Comparison of ENCODE assay signal across 10 cellular contexts in genomic region chr10:110528224-110528997, GRCh38. TPM values are rescaled to one million over a fixed set of nuclear protein-coding genes. Genes with fewer than 3 reads are reported as not detected.
DNase-seq lines count a peak whose midpoint lies in the region; ATAC-seq and TF ChIP-seq lines count a peak whose summit lies in the region.
"Had no signal": no experiment of that assay in that cellular context is flagged by ENCODE, and none has a peak within 500 bp of the region (broad histone marks: within the 10 kb centered on the region; RNA-seq: fewer than 3 reads in every experiment).

No MANE protein-coding gene starts in this region.

- H3K4me3 ChIP-seq in BLaER1 (no peak overlapping the region), astrocyte of the spinal cord (ENCODE audit: low read depth, low read length) (no peak overlapping the region), colonic mucosa (no peak overlapping the region)

- H3K9me3 ChIP-seq in BLaER1 (no peaks in the 10 kb centered on the region), colonic mucosa (no peaks in the 10 kb centered on the region)

- ATAC-seq in GM19452 (IDR thresholded peaks at IDR 0.05; ENCODE audit: unreplicated experiment): peak; percentile 7
- ATAC-seq in HG03354 (IDR thresholded peaks at IDR 0.05; ENCODE audit: poor library complexity, severe bottlenecking, unreplicated experiment): peak; percentile 15

- no peaks in the 10 kb centered on the region for H3K36me3 ChIP-seq in BLaER1
- H3K36me3 ChIP-seq in colonic mucosa: no peaks in the 10 kb centered on the region

- DNase-seq in astrocyte of the spinal cord (ENCODE audit: low read depth, low spot score) (peak; percentile 72), NCI-H1417 treated with DMSO at 0.1 percent for 48 hours (lab: John Stamatoyannopoulos, UW) (no peak), colonic mucosa (no peak), NCI-H1694 treated with DMSO at 0.1 percent for 48 hours (lab: John Stamatoyannopoulos, UW) (no peak), hypothalamus (lab: John Stamatoyannopoulos, UW) (no peak)
- DNase-seq: effector CD8-positive, alpha-beta T cell; NCI-H2107 had no signal

- H3K27me3 ChIP-seq in BLaER1 (peaks cover 6% of the 10 kb centered on the region; the same call in 1 of the 2 replicates), colonic mucosa (peaks cover 5% of the 10 kb centered on the region)

- H3K27ac ChIP-seq in BLaER1 (no peak overlapping the region), colonic mucosa (no peak overlapping the region)

- H3K9ac ChIP-seq in BLaER1 (no peak overlapping the region), colonic mucosa (ENCODE audit: low read depth in 2 of 2, low read length in 2 of 2) (no peak overlapping the region)

- in situ Hi-C loops in astrocyte of the spinal cord (cut with HindIII; ENCODE audit: low sequenced_read_pairs): no loop called here

- intact Hi-C loops in colonic mucosa (cut with DNase I): no loop called here

- H3K4me1 ChIP-seq in BLaER1: peaks cover 53% of the 10 kb centered on the region
- no peaks in the 10 kb centered on the region for H3K4me1 ChIP-seq in colonic mucosa

- H4K20me1 ChIP-seq in BLaER1: no peaks in the 10 kb centered on the region

- TF ChIP-seq CTCF in astrocyte of the spinal cord (IDR thresholded peaks at IDR 0.05; ENCODE audit: low read depth, low read length) (no peak), colonic mucosa (IDR thresholded peaks at IDR 0.05) (no peak)

- H3K4me2 ChIP-seq in BLaER1: peak overlapping the region; percentile 60

RNA-seq across cellular contexts. Expression of gene DUSP5, which starts 30.7 kb away (rescaled TPM):
- 10 to 100 TPM in 1 of 2 donors, 1 to 10 TPM in 1; 6.2 to 22.0 TPM for total RNA-seq in colonic mucosa

RNA-seq across cellular contexts. Expression of gene SMC3, which starts 39.1 kb away (rescaled TPM):
- total RNA-seq in colonic mucosa: 10 to 100 TPM; 26.9 to 33.0 TPM
